In the genomic region with DNA sequence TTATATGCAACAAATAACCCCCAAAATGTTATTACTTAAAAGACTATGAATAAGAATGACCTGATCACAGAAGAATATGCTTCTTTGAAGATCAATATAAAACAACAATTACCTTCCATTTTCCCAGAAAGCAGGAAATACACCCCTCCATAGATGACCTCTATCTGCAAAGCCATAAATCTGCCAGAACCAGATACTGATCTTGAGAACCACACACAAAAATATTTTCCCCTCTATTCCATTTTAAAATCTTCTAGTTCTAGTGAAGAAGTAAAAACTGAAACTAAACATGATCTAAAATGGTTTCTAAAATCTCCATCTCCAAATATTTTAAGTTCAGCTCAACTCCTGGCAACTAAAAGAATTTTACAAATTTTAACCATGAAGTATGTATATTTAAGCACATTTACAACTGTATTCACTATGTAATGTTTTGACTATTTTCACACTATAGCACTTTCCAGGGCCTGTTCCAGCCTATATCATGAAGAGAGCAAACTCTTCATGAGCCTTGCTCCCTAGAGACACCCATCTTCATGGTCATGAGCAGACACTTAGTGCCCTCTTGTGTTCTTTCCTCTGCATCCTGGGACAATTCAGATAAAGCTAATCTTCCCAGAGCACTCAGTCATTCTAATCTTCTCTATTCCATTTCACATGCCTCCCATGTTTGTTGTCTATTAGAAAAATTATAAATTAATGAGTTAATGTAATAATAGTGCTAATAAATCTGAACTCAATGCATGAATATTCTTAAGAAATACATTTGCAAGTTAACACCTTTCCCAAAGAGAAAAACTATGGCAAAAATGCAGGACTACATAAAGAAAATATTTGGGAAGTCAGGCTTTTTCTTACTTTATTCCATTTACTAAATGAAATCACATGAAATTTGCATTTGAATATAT, we compare ENCODE assay signal across 8 cellular contexts.
A peak's percentile ranks its signal among the peaks of the same experiment; 100 is the strongest.
DNase-seq lines count a peak whose midpoint lies in the region; ATAC-seq, FAIRE-seq and TF ChIP-seq lines count a peak whose summit lies in the region.

No MANE protein-coding gene starts in this region.

- DNase-seq in NCI-H2107 treated with DMSO at 0.1 percent for 48 hours (lab: John Stamatoyannopoulos, UW; ENCODE audit: unreplicated experiment) = peak; percentile 38
- DNase-seq in NCI-H2107 (lab: John Stamatoyannopoulos, UW) = no peak
- peak; percentile 61 for DNase-seq in NCI-H1436 (lab: John Stamatoyannopoulos, UW)
- no peak for DNase-seq in activated CD8-positive, alpha-beta T cell treated with anti-CD3 and anti-CD28 coated beads, Interleukin-2, amount 10 ng/mL, durations not matched to agents 7 days and 5 days
- DNase-seq in keratinocyte (ENCODE audit: low read depth, low spot score) = no peak
- DNase-seq in cortex of kidney (lab: John Stamatoyannopoulos, UW) = no peak

- no peaks in the 10 kb centered on the region for H3K27me3 ChIP-seq in keratinocyte (ENCODE audit: control insufficient read depth, extremely low read depth, insufficient read depth, low read length)

- peak overlapping the region; percentile 34 for H3K4me3 Mint-ChIP-seq in activated CD8-positive, alpha-beta T cell treated with anti-CD3 and anti-CD28 coated beads, Interleukin-2, amount 10 ng/mL, durations not matched to agents 7 days and 5 days

- peaks cover 3 to 5% of the 10 kb centered on the region in 2 experiments for H3K36me3 ChIP-seq in keratinocyte (ENCODE audit: control insufficient read depth in 2 of 2, extremely low read depth in 1 of 2, insufficient read depth in 2 of 2, low read length in 2 of 2)

- no peak overlapping the region for H2AFZ ChIP-seq in keratinocyte (ENCODE audit: control insufficient read depth, low read length)

- FAIRE-seq in keratinocyte (lab: Jason Lieb, UNC) = no peak

- H3K27ac ChIP-seq in keratinocyte (ENCODE audit: control insufficient read depth, insufficient read depth, low read length) = no peak overlapping the region

- no peak overlapping the region for H3K9ac ChIP-seq in keratinocyte (ENCODE audit: control insufficient read depth, extremely low read depth, insufficient read depth, low read length)

- dilution Hi-C loops in keratinocyte (cut with MboI; ENCODE audit: extremely low pct_ligation_motif_present, low sequenced_read_pairs) = no loop called here

- H3K27ac Mint-ChIP-seq in activated CD8-positive, alpha-beta T cell treated with anti-CD3 and anti-CD28 coated beads, Interleukin-2, amount 10 ng/mL, durations not matched to agents 7 days and 5 days = peak overlapping the region; percentile 85

- peak; percentile 17 to 63 (median 30) for TF ChIP-seq CTCF in keratinocyte (optimal IDR thresholded peaks at IDR 0.05 in 1 of 3, IDR thresholded peaks at IDR 0.05 in 1 of 3, conservative IDR thresholded peaks at IDR 0.05 in 1 of 3; ENCODE audit: extremely low read depth in 1 of 3, insufficient read depth in 2 of 3, low read length in 3 of 3)

- ATAC-seq in activated CD8-positive, alpha-beta T cell treated with anti-CD3 and anti-CD28 coated beads, Interleukin-2, amount 10 ng/mL, durations not matched to agents 7 days and 5 days = peak; percentile 75
- no peak for ATAC-seq in GM18519 (IDR thresholded peaks at IDR 0.05; ENCODE audit: low FRiP score, unreplicated experiment)
- no peak for ATAC-seq in HG03439 (IDR thresholded peaks at IDR 0.05; ENCODE audit: unreplicated experiment)

- peaks cover 14% of the 10 kb centered on the region for H3K9me3 Mint-ChIP-seq in activated CD8-positive, alpha-beta T cell treated with anti-CD3 and anti-CD28 coated beads, Interleukin-2, amount 10 ng/mL, durations not matched to agents 7 days and 5 days (ENCODE audit: insufficient read depth)

- H3K4me2 ChIP-seq in keratinocyte (ENCODE audit: control insufficient read depth, extremely low read depth, insufficient read depth, low read depth, low read length) = no peak overlapping the region

- no peak overlapping the region for H3K4me3 ChIP-seq in keratinocyte (ENCODE audit: control insufficient read depth in 2 of 3, extremely low read depth in 1 of 3, insufficient read depth in 2 of 3, low read depth in 1 of 3, low read length in 3 of 3)

- POLR2A ChIA-PET in activated CD8-positive, alpha-beta T cell treated with anti-CD3 and anti-CD28 coated beads, Interleukin-2, amount 10 ng/mL, durations not matched to agents 7 days and 5 days (lab: Charles Lee) = no interaction called here

- H3K4me1 ChIP-seq in keratinocyte (ENCODE audit: control insufficient read depth, extremely low read depth, insufficient read depth, low read length) = peaks cover 6% of the 10 kb centered on the region

- no peaks in the 10 kb centered on the region for H3K9me1 ChIP-seq in keratinocyte (ENCODE audit: control insufficient read depth, extremely low read depth, insufficient read depth, low read length)

- no peaks in the 10 kb centered on the region for H3K9me3 ChIP-seq in keratinocyte (ENCODE audit: control insufficient read depth, low read depth, low read length)

- H4K20me1 ChIP-seq in keratinocyte (ENCODE audit: control insufficient read depth, extremely low read depth, insufficient read depth, low read length) = no peaks in the 10 kb centered on the region

- peaks cover 40% of the 10 kb centered on the region for H3K36me3 Mint-ChIP-seq in activated CD8-positive, alpha-beta T cell treated with anti-CD3 and anti-CD28 coated beads, Interleukin-2, amount 10 ng/mL, durations not matched to agents 7 days and 5 days (ENCODE audit: low read depth)

- no peaks in the 10 kb centered on the region for H3K79me2 ChIP-seq in keratinocyte (ENCODE audit: control insufficient read depth, insufficient read depth, low read length)

- CTCF ChIA-PET in activated CD8-positive, alpha-beta T cell treated with anti-CD3 and anti-CD28 coated beads, Interleukin-2, amount 10 ng/mL, durations not matched to agents 7 days and 5 days (lab: Charles Lee) = interaction anchor here (0.6 to 1.5 kb wide), 6 partner anchors 9 to 430 kb away, joined by 3 to 5 read pairs (median 3); no protein-coding TSS in a partner anchor

- H3K4me1 Mint-ChIP-seq in activated CD8-positive, alpha-beta T cell treated with anti-CD3 and anti-CD28 coated beads, Interleukin-2, amount 10 ng/mL, durations not matched to agents 7 days and 5 days (ENCODE audit: low read depth) = peaks cover 25% of the 10 kb centered on the region

- no peaks in the 10 kb centered on the region for H3K27me3 Mint-ChIP-seq in activated CD8-positive, alpha-beta T cell treated with anti-CD3 and anti-CD28 coated beads, Interleukin-2, amount 10 ng/mL, durations not matched to agents 7 days and 5 days (ENCODE audit: low read depth)

Comparison
In these comparisons a context has a peak if more than half of its experiments do, and no peak if none do; other contexts are left out.
1. DNase-seq: peak in NCI-H2107 treated with DMSO at 0.1 percent for 48 hours (single experiment) and NCI-H1436 (single experiment); none in NCI-H2107 (single experiment), activated CD8-positive, alpha-beta T cell treated with anti-CD3 and anti-CD28 coated beads, Interleukin-2, amount 10 ng/mL, durations not matched to agents 7 days and 5 days (single experiment), keratinocyte (single experiment) and cortex of kidney (single experiment).